In genomic region chr19:7004313-7004931, GRCh38 we compare ENCODE assay signal across 11 cellular contexts. TPM values are rescaled to one million over a fixed set of nuclear protein-coding genes. Genes with fewer than 3 reads are reported as not detected.
DNase-seq lines count a peak whose midpoint lies in the region; ATAC-seq and TF ChIP-seq lines count a peak whose summit lies in the region.
"Had no signal": no experiment of that assay in that cellular context is flagged by ENCODE, and none has a peak within 500 bp of the region (broad histone marks: within the 10 kb centered on the region; RNA-seq: fewer than 3 reads in every experiment).

No MANE protein-coding gene starts in this region.

- H3K36me3 Mint-ChIP-seq in stimulated activated effector memory CD8-positive, alpha-beta T cell treated with anti-CD3 and anti-CD28 coated beads, Interleukin-12 subunit alpha, Interleukin-12 subunit beta, amount 100 ng/mL, for 72 hours = no peaks in the 10 kb centered on the region

- TF ChIP-seq CTCF in cardiac muscle cell (IDR thresholded peaks at IDR 0.05; ENCODE audit: low read depth, low read length) (peak; percentile 62), fibroblast of mammary gland (conservative IDR thresholded peaks at IDR 0.05; ENCODE audit: control insufficient read depth, insufficient read depth, low read depth, low read length) (peak; percentile 58), prostate gland (IDR thresholded peaks at IDR 0.05) (no peak)

- no peaks in the 10 kb centered on the region for H3K9me3 ChIP-seq in cardiac muscle cell (ENCODE audit: low read depth)
- no peaks in the 10 kb centered on the region for H3K9me3 ChIP-seq in prostate gland
- H3K9me3 ChIP-seq: suprapubic skin had no signal

- H3K27ac ChIP-seq in cardiac muscle cell (no peak overlapping the region), prostate gland (no peak overlapping the region)
- H3K27ac ChIP-seq: suprapubic skin had no signal

- no peak overlapping the region for H3K4me3 Mint-ChIP-seq in stimulated activated effector memory CD8-positive, alpha-beta T cell treated with anti-CD3 and anti-CD28 coated beads, Interleukin-12 subunit alpha, Interleukin-12 subunit beta, amount 100 ng/mL, for 72 hours

- no peak for TF ChIP-seq POLR2A in prostate gland (IDR thresholded peaks at IDR 0.05)

- intact Hi-C loops in left cardiac atrium (cut with DNase I) (no loop called here), prostate gland (cut with DNase I) (no loop called here)

- peak; percentile 1 to 57 for DNase-seq in cardiac muscle cell (ENCODE audit: low read depth in 1 of 2, low spot score in 1 of 2)
- no peak for DNase-seq in left cardiac atrium
- DNase-seq in NCI-H2227 treated with DMSO at 0.1 percent for 48 hours (lab: John Stamatoyannopoulos, UW) = peak; percentile 22
- DNase-seq in fibroblast of mammary gland (ENCODE audit: low read depth) = peak; percentile 33
- DNase-seq in stimulated activated effector memory CD8-positive, alpha-beta T cell treated with anti-CD3 and anti-CD28 coated beads, Interleukin-12 subunit alpha, Interleukin-12 subunit beta, amount 100 ng/mL, for 72 hours (ENCODE audit: low spot score in 2 of 2) = no peak
- no peak for DNase-seq in prostate gland (ENCODE audit: low spot score)
- DNase-seq in NCI-H82 (lab: John Stamatoyannopoulos, UW) = no peak

- H3K4me1 ChIP-seq in cardiac muscle cell (ENCODE audit: low read depth) = no peaks in the 10 kb centered on the region
- no peaks in the 10 kb centered on the region for H3K4me1 ChIP-seq in prostate gland (replicated peaks)
- H3K4me1 ChIP-seq: suprapubic skin had no signal

- no peak overlapping the region for H3K4me3 ChIP-seq in cardiac muscle cell
- no peak overlapping the region for H3K4me3 ChIP-seq in fibroblast of mammary gland (ENCODE audit: control insufficient read depth, low read depth, low read length)
- H3K4me3 ChIP-seq in prostate gland = no peak overlapping the region
- H3K4me3 ChIP-seq: suprapubic skin had no signal

- no peak overlapping the region for H3K27ac Mint-ChIP-seq in stimulated activated effector memory CD8-positive, alpha-beta T cell treated with anti-CD3 and anti-CD28 coated beads, Interleukin-12 subunit alpha, Interleukin-12 subunit beta, amount 100 ng/mL, for 72 hours
- H3K27ac Mint-ChIP-seq: IgD-negative memory B cell had no signal

- 94% methylated on average over 18 of the region's 18 CpGs for WGBS in prostate gland

- H3K27me3 ChIP-seq in cardiac muscle cell (no peaks in the 10 kb centered on the region), prostate gland (replicated peaks; ENCODE audit: insufficient read depth) (peaks cover 2% of the 10 kb centered on the region)
- H3K27me3 ChIP-seq: suprapubic skin had no signal

- peaks cover 25% of the 10 kb centered on the region for H3K4me1 Mint-ChIP-seq in stimulated activated effector memory CD8-positive, alpha-beta T cell treated with anti-CD3 and anti-CD28 coated beads, Interleukin-12 subunit alpha, Interleukin-12 subunit beta, amount 100 ng/mL, for 72 hours

- H3K36me3 ChIP-seq in cardiac muscle cell (no peaks in the 10 kb centered on the region), prostate gland (no peaks in the 10 kb centered on the region)
- H3K36me3 ChIP-seq: suprapubic skin had no signal

- ATAC-seq in left cardiac atrium = no peak
- ATAC-seq in stimulated activated effector memory CD8-positive, alpha-beta T cell treated with anti-CD3 and anti-CD28 coated beads, Interleukin-12 subunit alpha, Interleukin-12 subunit beta, amount 100 ng/mL, for 72 hours = peak; percentile 61
- ATAC-seq in HG03095 (IDR thresholded peaks at IDR 0.05; ENCODE audit: unreplicated experiment) = no peak

- H3K9me3 Mint-ChIP-seq in stimulated activated effector memory CD8-positive, alpha-beta T cell treated with anti-CD3 and anti-CD28 coated beads, Interleukin-12 subunit alpha, Interleukin-12 subunit beta, amount 100 ng/mL, for 72 hours = no peaks in the 10 kb centered on the region

RNA-seq across cellular contexts. Expression of gene MBD3L2B, which starts 16.8 kb away (rescaled TPM):
- total RNA-seq in cardiac muscle cell = not detected in 2 replicates
- not detected in 2 replicates for polyA plus RNA-seq in cardiac muscle cell
- not detected for total RNA-seq in left cardiac atrium
- total RNA-seq in prostate gland = not detected
- total RNA-seq: mononuclear cell, suprapubic skin had no signal
- polyA plus RNA-seq: IgD-negative memory B cell had no signal

RNA-seq across cellular contexts. Expression of gene MBD3L5, which starts 26.0 kb away (rescaled TPM):
- total RNA-seq in cardiac muscle cell = not detected in 2 replicates
- polyA plus RNA-seq in cardiac muscle cell = not detected in 2 replicates
- not detected for total RNA-seq in left cardiac atrium
- total RNA-seq in prostate gland = not detected
- total RNA-seq: mononuclear cell, suprapubic skin had no signal
- polyA plus RNA-seq: IgD-negative memory B cell had no signal

RNA-seq across cellular contexts. Expression of gene MBD3L4, which starts 35.6 kb away (rescaled TPM):
- total RNA-seq in cardiac muscle cell (not detected in 2 replicates), left cardiac atrium (not detected), prostate gland (1 to 10 TPM in 1 of 2 donors, not detected in 1; 1.5 TPM)
- polyA plus RNA-seq in cardiac muscle cell = not detected in 2 replicates
- total RNA-seq: mononuclear cell, suprapubic skin had no signal
- polyA plus RNA-seq: IgD-negative memory B cell had no signal

RNA-seq across cellular contexts. Expression of gene MBD3L2, which starts 44.7 kb away (rescaled TPM):
- total RNA-seq in cardiac muscle cell (not detected in 2 replicates), left cardiac atrium (not detected), prostate gland (not detected)
- polyA plus RNA-seq in cardiac muscle cell = not detected in 2 replicates
- total RNA-seq: mononuclear cell, suprapubic skin had no signal
- polyA plus RNA-seq: IgD-negative memory B cell had no signal

RNA-seq across cellular contexts. Expression of gene MBD3L3, which starts 54.1 kb away (rescaled TPM):
- total RNA-seq in cardiac muscle cell (not detected in 2 replicates), left cardiac atrium (not detected), prostate gland (1 to 10 TPM in 1 of 2 donors, not detected in 1; 1.5 TPM)
- not detected in 2 replicates for polyA plus RNA-seq in cardiac muscle cell
- total RNA-seq: mononuclear cell, suprapubic skin had no signal
- polyA plus RNA-seq: IgD-negative memory B cell had no signal

Comparison
In these comparisons a context has a peak if more than half of its experiments do, and no peak if none do; other contexts are left out.
1. DNase-seq: peak in cardiac muscle cell (2 of 2), NCI-H2227 treated with DMSO at 0.1 percent for 48 hours (single experiment) and fibroblast of mammary gland (single experiment); none in left cardiac atrium (single experiment), stimulated activated effector memory CD8-positive, alpha-beta T cell treated with anti-CD3 and anti-CD28 coated beads, Interleukin-12 subunit alpha, Interleukin-12 subunit beta, amount 100 ng/mL, for 72 hours (0 of 2), prostate gland (single experiment) and NCI-H82 (single experiment).
2. CTCF ChIP-seq: peak in cardiac muscle cell (single experiment) and fibroblast of mammary gland (single experiment); none in prostate gland (0 of 4).